Comparison of ENCODE assay signal across 22 cellular contexts in the genomic region with DNA sequence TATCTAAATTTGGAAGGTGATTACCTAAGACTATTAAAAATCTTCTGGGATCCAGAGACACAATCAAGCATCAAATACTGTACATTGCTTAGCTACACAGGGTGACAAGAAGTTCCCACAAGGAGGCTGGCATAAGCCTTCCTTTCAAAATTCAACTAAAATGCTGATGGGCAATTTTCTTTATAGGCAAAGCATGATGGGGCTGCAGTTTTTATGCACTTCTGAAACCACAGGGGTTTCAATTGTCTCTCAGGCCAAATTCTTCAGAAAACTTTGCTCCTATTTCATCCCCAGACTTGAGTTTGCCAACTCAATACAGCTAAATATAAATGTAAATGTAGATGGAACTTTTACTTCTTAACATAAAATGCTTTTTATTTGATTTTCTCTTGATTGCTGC.
DNase-seq lines count a peak whose midpoint lies in the region; ATAC-seq, FAIRE-seq and TF ChIP-seq lines count a peak whose summit lies in the region.
"Had no signal": no experiment of that assay in that cellular context is flagged by ENCODE, and none has a peak within 500 bp of the region (broad histone marks: within the 10 kb centered on the region; RNA-seq: fewer than 3 reads in every experiment).

No MANE protein-coding gene starts in this region.

- in situ Hi-C loops in HepG2 (cut with HindIII; ENCODE audit: extremely low pct_ligation_motif_present, low pct_unique_long_range_greater_than_20kb) = no loop called here

- H4K8ac ChIP-seq in mesenchymal stem cell (ENCODE audit: low read length) = no peak overlapping the region

- no peak for FAIRE-seq in HepG2 (lab: Jason Lieb, UNC)
- FAIRE-seq: GM12891, GM18507 had no signal

- no peak for TF ChIP-seq RAD21 in HepG2 (CRISPR knock-in tag; IDR thresholded peaks at IDR 0.05)

- H4K91ac ChIP-seq in mesenchymal stem cell (ENCODE audit: low read length) = no peak overlapping the region

- no peak for TF ChIP-seq POLR2A in HepG2 (IDR thresholded peaks at IDR 0.05; ENCODE audit: insufficient read depth in 1 of 2, low read depth in 2 of 2, low read length in 2 of 2)
- no peak for TF ChIP-seq POLR2A in right lobe of liver (IDR thresholded peaks at IDR 0.05)

- no peaks in the 10 kb centered on the region for H3K36me3 Mint-ChIP-seq in endothelial cell (ENCODE audit: low read depth, unreplicated experiment)
- H3K36me3 Mint-ChIP-seq: CD4-positive, alpha-beta memory T cell had no signal

- H3K4me1 ChIP-seq in HepG2 (ENCODE audit: insufficient read depth, low read length) = 0 out of 2 replicates have a peak, but pooled peaks cover 5% of the 10 kb centered on the region
- peaks cover 0 to 18% (median 8%) of the 10 kb centered on the region in 4 donors for H3K4me1 ChIP-seq in right lobe of liver
- H3K4me1 ChIP-seq in mesenchymal stem cell (ENCODE audit: control insufficient read depth, insufficient read depth, low read depth, low read length) = peaks cover 4% of the 10 kb centered on the region
- peaks cover 10% of the 10 kb centered on the region; the same call in 1 of the 2 replicates for H3K4me1 ChIP-seq in BE2C

- H2BK120ac ChIP-seq in mesenchymal stem cell (ENCODE audit: low read depth, low read length) = no peak overlapping the region

- H2AK5ac ChIP-seq in mesenchymal stem cell (ENCODE audit: low read length, severe bottlenecking) = no peak overlapping the region

- H3K36me3 ChIP-seq in HepG2 (replicated peaks in 1 of 2; ENCODE audit: control insufficient read depth in 1 of 2, insufficient read depth in 2 of 2, low read length in 2 of 2) = no peaks in the 10 kb centered on the region
- H3K36me3 ChIP-seq in right lobe of liver = no peaks in the 10 kb centered on the region
- H3K36me3 ChIP-seq in mesenchymal stem cell (ENCODE audit: control insufficient read depth in 1 of 2, insufficient read depth in 2 of 2, low read depth in 1 of 2, low read length in 2 of 2) = no peaks in the 10 kb centered on the region
- H3K36me3 ChIP-seq in BE2C = no peaks in the 10 kb centered on the region

- peak overlapping the region; percentile 44 for H2BK5ac ChIP-seq in mesenchymal stem cell (ENCODE audit: low read depth, low read length, poor library complexity, severe bottlenecking)

- POLR2A ChIA-PET in HepG2 (lab: Yijun Ruan, JAX) = no interaction called here

- intact Hi-C loops in HepG2 (cut with micrococcal nuclease; ENCODE audit: unreplicated experiment) = loop anchor here (10.0 kb wide), 1 partner anchor 448 kb away; no protein-coding TSS in a partner anchor
- intact Hi-C loops in right lobe of liver (cut with DNase I) = no loop called here

- H3K23ac ChIP-seq in mesenchymal stem cell (ENCODE audit: low read length in 2 of 2) = no peak overlapping the region

- CTCF ChIA-PET in HepG2 (lab: Yijun Ruan, JAX; ENCODE audit: low intra/inter-chr PET ratio, low total read pairs) = no interaction called here

- H3K27ac ChIP-seq in HepG2 (ENCODE audit: extremely low read length, insufficient read depth, low read length) (no peak overlapping the region), right lobe of liver (no peak overlapping the region), mesenchymal stem cell (ENCODE audit: low read length, poor library complexity, severe bottlenecking) (no peak overlapping the region)
- H3K27ac ChIP-seq: 22Rv1 had no signal

- H4K20me1 ChIP-seq in HepG2 (ENCODE audit: insufficient read depth, low read length) = no peaks in the 10 kb centered on the region

- H2BK12ac ChIP-seq in mesenchymal stem cell (ENCODE audit: low read length in 2 of 2) = no peak overlapping the region

- H2BK15ac ChIP-seq in mesenchymal stem cell (ENCODE audit: low read depth, poor library complexity, severe bottlenecking) = no peak overlapping the region

- ATAC-seq in HepG2 (no peak), right lobe of liver (no peak)

- H3K14ac ChIP-seq in mesenchymal stem cell (ENCODE audit: low read length in 2 of 2) = no peak overlapping the region

- no peak for DNase-seq in HepG2 (ENCODE audit: low spot score)
- no peak for DNase-seq in right lobe of liver
- DNase-seq in RPMI8226 = peak; percentile 3
- no peak for DNase-seq in mesenchymal stem cell
- no peak for DNase-seq in BE2C
- DNase-seq in NCI-H2029 treated with DMSO at 0.1 percent for 48 hours (lab: John Stamatoyannopoulos, UW) = no peak
- no peak for DNase-seq in endothelial cell (ENCODE audit: low spot score)
- DNase-seq: ACHN; AML-193; C1 segment of cervical spinal cord; Calu3; CD4-positive, alpha-beta memory T cell; COR-L47; DMS53; DMS79 treated with DMSO at 0.1 percent for 48 hours; GF-D8; GOT3; H7; HCEC 1CT had no signal

- H3K27me3 Mint-ChIP-seq in endothelial cell (ENCODE audit: unreplicated experiment) = no peaks in the 10 kb centered on the region

- H3K9me3 Mint-ChIP-seq in endothelial cell (ENCODE audit: unreplicated experiment) = no peaks in the 10 kb centered on the region

- H3K79me2 ChIP-seq in HepG2 (ENCODE audit: insufficient read depth, low read length) = no peaks in the 10 kb centered on the region

- no peak overlapping the region for H3K4me3 Mint-ChIP-seq in endothelial cell (ENCODE audit: unreplicated experiment)
- H3K4me3 Mint-ChIP-seq: CD4-positive, alpha-beta memory T cell had no signal

- BruUV-seq in HepG2 (replicated peaks; lab: Mats Ljungman, UMichigan) = no TSS peak

- H3K4ac ChIP-seq in mesenchymal stem cell (ENCODE audit: low read depth in 1 of 2, low read length in 2 of 2) = no peak overlapping the region

- H3K4me2 ChIP-seq in HepG2 (ENCODE audit: low read depth, low read length) (no peak overlapping the region), mesenchymal stem cell (ENCODE audit: low read length, poor library complexity, severe bottlenecking) (no peak overlapping the region)

- H3K18ac ChIP-seq in mesenchymal stem cell (ENCODE audit: low read depth in 1 of 2, low read length in 2 of 2) = no peak overlapping the region

- H3K27ac Mint-ChIP-seq in endothelial cell (ENCODE audit: unreplicated experiment) = no peak overlapping the region
- H3K27ac Mint-ChIP-seq: CD4-positive, alpha-beta memory T cell had no signal

- H3K4me1 Mint-ChIP-seq in endothelial cell (ENCODE audit: unreplicated experiment) = peaks cover 3% of the 10 kb centered on the region
- H3K4me1 Mint-ChIP-seq: CD4-positive, alpha-beta memory T cell had no signal

- TF ChIP-seq CTCF in HepG2 (CRISPR knock-in tag; IDR thresholded peaks at IDR 0.05) (no peak), right lobe of liver (IDR thresholded peaks at IDR 0.05) (no peak), BE2C (IDR thresholded peaks at IDR 0.05; ENCODE audit: low read depth, low read length) (no peak), endothelial cell (IDR thresholded peaks at IDR 0.05; ENCODE audit: unreplicated experiment) (no peak)

- H3K79me1 ChIP-seq in mesenchymal stem cell (replicated peaks; ENCODE audit: low read length, poor library complexity, severe bottlenecking) = no peaks in the 10 kb centered on the region

- H2AFZ ChIP-seq in HepG2 (ENCODE audit: low read length) (no peak overlapping the region), mesenchymal stem cell (ENCODE audit: low read depth, low read length) (no peak overlapping the region)

- H3K9ac ChIP-seq in HepG2 (ENCODE audit: insufficient read depth, low read depth, low read length) (no peak overlapping the region), mesenchymal stem cell (ENCODE audit: low read length) (no peak overlapping the region)

- TF ChIP-seq EP300 in HepG2 (IDR thresholded peaks at IDR 0.05; ENCODE audit: low read depth in 2 of 2, low read length in 2 of 2) = no peak
- TF ChIP-seq EP300 in HepG2 (CRISPR knock-in tag; IDR thresholded peaks at IDR 0.05; ENCODE audit: borderline replicate concordance) = no peak

- no peak overlapping the region for H3K4me3 ChIP-seq in HepG2 (replicated peaks in 1 of 3; ENCODE audit: insufficient read depth in 1 of 3, low read depth in 2 of 3, low read length in 3 of 3)
- H3K4me3 ChIP-seq in right lobe of liver = no peak overlapping the region
- H3K4me3 ChIP-seq in mesenchymal stem cell (ENCODE audit: insufficient read depth in 1 of 2, low read depth in 1 of 2, low read length in 2 of 2) = no peak overlapping the region
- H3K4me3 ChIP-seq in BE2C (ENCODE audit: low read depth, low read length) = no peak overlapping the region

- H3K27me3 ChIP-seq in HepG2 (ENCODE audit: control insufficient read depth in 1 of 2, insufficient read depth in 2 of 2, low read length in 2 of 2) = no peaks in the 10 kb centered on the region
- H3K27me3 ChIP-seq in right lobe of liver = no peaks in the 10 kb centered on the region
- H3K27me3 ChIP-seq in mesenchymal stem cell (ENCODE audit: control insufficient read depth in 1 of 2, insufficient read depth in 1 of 2, low read length in 2 of 2) = peaks cover 0 to 4% of the 10 kb centered on the region in 2 experiments
- H3K27me3 ChIP-seq in BE2C = no peaks in the 10 kb centered on the region

- H3K9me3 ChIP-seq in HepG2 (ENCODE audit: low read length) (no peaks in the 10 kb centered on the region), right lobe of liver (no peaks in the 10 kb centered on the region), mesenchymal stem cell (ENCODE audit: control insufficient read depth, low read length) (no peaks in the 10 kb centered on the region), BE2C (no peaks in the 10 kb centered on the region)

TF ChIP-seq in HepG2, 621 proteins besides CTCF, POLR2A, EP300 and RAD21:
- no peak for TF ChIP-seq ADNP (CRISPR knock-in tag; IDR thresholded peaks at IDR 0.05)
- TF ChIP-seq MAFK (conservative IDR thresholded peaks at IDR 0.05 in 1 of 2, IDR thresholded peaks at IDR 0.05 in 1 of 2; ENCODE audit: low read length in 2 of 2) = 0 out of 4 replicates have a peak, but pooled peaks have one; percentile 15 to 30
- 0 out of 2 replicates have a peak, but pooled peaks have one; percentile 19 for TF ChIP-seq MAFF (IDR thresholded peaks at IDR 0.05; ENCODE audit: low read depth, low read length)
